ENCODE assay signal across 1 cellular context in the genomic region with DNA sequence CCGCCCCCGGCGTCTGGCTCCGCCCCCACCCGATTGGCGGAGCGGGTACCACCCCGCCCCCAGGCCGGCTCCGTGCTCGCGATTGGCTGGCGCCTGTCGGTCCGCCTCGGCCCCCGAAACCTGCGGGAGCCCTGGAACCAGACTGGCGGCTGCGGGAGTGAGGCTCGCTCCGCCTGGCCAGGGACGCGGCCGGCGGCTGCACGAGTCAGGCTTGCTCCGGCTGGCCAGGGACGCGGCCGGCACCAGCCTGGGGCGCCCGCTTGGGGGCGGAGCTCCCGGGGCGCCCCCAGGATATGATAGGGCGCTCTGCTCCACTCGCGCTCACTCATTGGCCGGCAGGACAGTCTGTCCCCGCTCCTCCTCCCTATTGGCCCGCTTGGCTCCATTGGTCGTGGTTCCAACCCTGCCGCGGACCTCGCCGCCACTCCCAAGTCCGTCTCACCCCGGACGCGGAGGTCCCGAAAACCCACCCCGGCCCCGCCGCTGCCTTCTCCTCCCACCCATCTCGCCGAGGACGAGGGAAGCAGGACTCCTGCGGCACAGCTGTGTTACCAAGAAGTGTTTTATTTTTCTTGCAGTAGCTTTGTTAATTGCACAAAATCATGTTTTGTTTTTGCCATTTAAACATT.
TF ChIP-seq lines count a peak whose summit lies in the region.

No MANE protein-coding gene starts in this region.

TF ChIP-seq in HEK293, 187 proteins besides CTCF, POLR2A, EP300 and RAD21 (continued from another document and continues in another):
- TF ChIP-seq ZBTB17 (tag by site-specific recombination; IDR thresholded peaks at IDR 0.05): no peak
- TF ChIP-seq ZNF776 (tag by site-specific recombination; IDR thresholded peaks at IDR 0.05; ENCODE audit: borderline replicate concordance): no peak
- TF ChIP-seq, protein P1, sequence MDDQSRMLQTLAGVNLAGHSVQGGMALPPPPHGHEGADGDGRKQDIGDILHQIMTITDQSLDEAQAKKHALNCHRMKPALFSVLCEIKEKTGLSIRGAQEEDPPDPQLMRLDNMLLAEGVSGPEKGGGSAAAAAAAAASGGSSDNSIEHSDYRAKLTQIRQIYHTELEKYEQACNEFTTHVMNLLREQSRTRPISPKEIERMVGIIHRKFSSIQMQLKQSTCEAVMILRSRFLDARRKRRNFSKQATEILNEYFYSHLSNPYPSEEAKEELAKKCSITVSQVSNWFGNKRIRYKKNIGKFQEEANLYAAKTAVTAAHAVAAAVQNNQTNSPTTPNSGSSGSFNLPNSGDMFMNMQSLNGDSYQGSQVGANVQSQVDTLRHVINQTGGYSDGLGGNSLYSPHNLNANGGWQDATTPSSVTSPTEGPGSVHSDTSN (CRISPR knock-in tag; IDR thresholded peaks at IDR 0.05): 0 out of 2 replicates have a peak, but pooled peaks have one; percentile 11
- TF ChIP-seq, protein P2, sequence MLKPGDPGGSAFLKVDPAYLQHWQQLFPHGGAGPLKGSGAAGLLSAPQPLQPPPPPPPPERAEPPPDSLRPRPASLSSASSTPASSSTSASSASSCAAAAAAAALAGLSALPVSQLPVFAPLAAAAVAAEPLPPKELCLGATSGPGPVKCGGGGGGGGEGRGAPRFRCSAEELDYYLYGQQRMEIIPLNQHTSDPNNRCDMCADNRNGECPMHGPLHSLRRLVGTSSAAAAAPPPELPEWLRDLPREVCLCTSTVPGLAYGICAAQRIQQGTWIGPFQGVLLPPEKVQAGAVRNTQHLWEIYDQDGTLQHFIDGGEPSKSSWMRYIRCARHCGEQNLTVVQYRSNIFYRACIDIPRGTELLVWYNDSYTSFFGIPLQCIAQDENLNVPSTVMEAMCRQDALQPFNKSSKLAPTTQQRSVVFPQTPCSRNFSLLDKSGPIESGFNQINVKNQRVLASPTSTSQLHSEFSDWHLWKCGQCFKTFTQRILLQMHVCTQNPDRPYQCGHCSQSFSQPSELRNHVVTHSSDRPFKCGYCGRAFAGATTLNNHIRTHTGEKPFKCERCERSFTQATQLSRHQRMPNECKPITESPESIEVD (tag by site-specific recombination; IDR thresholded peaks at IDR 0.05): no peak
- TF ChIP-seq ZNF341 (tag by site-specific recombination; IDR thresholded peaks at IDR 0.05; ENCODE audit: low read depth): 0 out of 2 replicates have a peak, but pooled peaks have one; percentile 20
- TF ChIP-seq ZNF501 (tag by site-specific recombination; IDR thresholded peaks at IDR 0.05): no peak
- no peak for TF ChIP-seq HOXD13 (CRISPR knock-in tag; IDR thresholded peaks at IDR 0.05; ENCODE audit: borderline replicate concordance)
- no peak for TF ChIP-seq ZNF155 (tag by site-specific recombination; IDR thresholded peaks at IDR 0.05)
- no peak for TF ChIP-seq ZNF473 (tag by site-specific recombination; IDR thresholded peaks at IDR 0.05)
- no peak for TF ChIP-seq ZNF585B (tag by site-specific recombination; IDR thresholded peaks at IDR 0.05)
- TF ChIP-seq KLF8 (tag by site-specific recombination; IDR thresholded peaks at IDR 0.05): peak; percentile 28; the same call in 1 of the 2 replicates
- peak; percentile 100 for TF ChIP-seq ZBTB8A (tag by site-specific recombination; IDR thresholded peaks at IDR 0.05)
- no peak for TF ChIP-seq PRDM1 (tag by site-specific recombination; IDR thresholded peaks at IDR 0.05)
- no peak for TF ChIP-seq ZNF121 (tag by site-specific recombination; IDR thresholded peaks at IDR 0.05)
- no peak for TF ChIP-seq ZNF514 (tag by site-specific recombination; IDR thresholded peaks at IDR 0.05)
- TF ChIP-seq ZBTB48 (tag by site-specific recombination; IDR thresholded peaks at IDR 0.05): no peak
- no peak for TF ChIP-seq ZNF292 (tag by site-specific recombination; IDR thresholded peaks at IDR 0.05; ENCODE audit: borderline replicate concordance, low read depth)
- peak; percentile 99 for TF ChIP-seq ZBTB20 (tag by site-specific recombination; IDR thresholded peaks at IDR 0.05)
- TF ChIP-seq ZNF248 (tag by site-specific recombination; IDR thresholded peaks at IDR 0.05): no peak
- no peak for TF ChIP-seq IKZF3 (tag by site-specific recombination; IDR thresholded peaks at IDR 0.05)
- TF ChIP-seq, protein P3, sequence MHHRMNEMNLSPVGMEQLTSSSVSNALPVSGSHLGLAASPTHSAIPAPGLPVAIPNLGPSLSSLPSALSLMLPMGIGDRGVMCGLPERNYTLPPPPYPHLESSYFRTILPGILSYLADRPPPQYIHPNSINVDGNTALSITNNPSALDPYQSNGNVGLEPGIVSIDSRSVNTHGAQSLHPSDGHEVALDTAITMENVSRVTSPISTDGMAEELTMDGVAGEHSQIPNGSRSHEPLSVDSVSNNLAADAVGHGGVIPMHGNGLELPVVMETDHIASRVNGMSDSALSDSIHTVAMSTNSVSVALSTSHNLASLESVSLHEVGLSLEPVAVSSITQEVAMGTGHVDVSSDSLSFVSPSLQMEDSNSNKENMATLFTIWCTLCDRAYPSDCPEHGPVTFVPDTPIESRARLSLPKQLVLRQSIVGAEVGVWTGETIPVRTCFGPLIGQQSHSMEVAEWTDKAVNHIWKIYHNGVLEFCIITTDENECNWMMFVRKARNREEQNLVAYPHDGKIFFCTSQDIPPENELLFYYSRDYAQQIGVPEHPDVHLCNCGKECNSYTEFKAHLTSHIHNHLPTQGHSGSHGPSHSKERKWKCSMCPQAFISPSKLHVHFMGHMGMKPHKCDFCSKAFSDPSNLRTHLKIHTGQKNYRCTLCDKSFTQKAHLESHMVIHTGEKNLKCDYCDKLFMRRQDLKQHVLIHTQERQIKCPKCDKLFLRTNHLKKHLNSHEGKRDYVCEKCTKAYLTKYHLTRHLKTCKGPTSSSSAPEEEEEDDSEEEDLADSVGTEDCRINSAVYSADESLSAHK (tag by site-specific recombination; IDR thresholded peaks at IDR 0.05): no peak
- no peak for TF ChIP-seq MZF1 (tag by site-specific recombination; IDR thresholded peaks at IDR 0.05; ENCODE audit: borderline replicate concordance)
- no peak for TF ChIP-seq ZNF558 (tag by site-specific recombination; IDR thresholded peaks at IDR 0.05)
- no peak for TF ChIP-seq ZNF768 (tag by site-specific recombination; IDR thresholded peaks at IDR 0.05)
- TF ChIP-seq, protein P4, sequence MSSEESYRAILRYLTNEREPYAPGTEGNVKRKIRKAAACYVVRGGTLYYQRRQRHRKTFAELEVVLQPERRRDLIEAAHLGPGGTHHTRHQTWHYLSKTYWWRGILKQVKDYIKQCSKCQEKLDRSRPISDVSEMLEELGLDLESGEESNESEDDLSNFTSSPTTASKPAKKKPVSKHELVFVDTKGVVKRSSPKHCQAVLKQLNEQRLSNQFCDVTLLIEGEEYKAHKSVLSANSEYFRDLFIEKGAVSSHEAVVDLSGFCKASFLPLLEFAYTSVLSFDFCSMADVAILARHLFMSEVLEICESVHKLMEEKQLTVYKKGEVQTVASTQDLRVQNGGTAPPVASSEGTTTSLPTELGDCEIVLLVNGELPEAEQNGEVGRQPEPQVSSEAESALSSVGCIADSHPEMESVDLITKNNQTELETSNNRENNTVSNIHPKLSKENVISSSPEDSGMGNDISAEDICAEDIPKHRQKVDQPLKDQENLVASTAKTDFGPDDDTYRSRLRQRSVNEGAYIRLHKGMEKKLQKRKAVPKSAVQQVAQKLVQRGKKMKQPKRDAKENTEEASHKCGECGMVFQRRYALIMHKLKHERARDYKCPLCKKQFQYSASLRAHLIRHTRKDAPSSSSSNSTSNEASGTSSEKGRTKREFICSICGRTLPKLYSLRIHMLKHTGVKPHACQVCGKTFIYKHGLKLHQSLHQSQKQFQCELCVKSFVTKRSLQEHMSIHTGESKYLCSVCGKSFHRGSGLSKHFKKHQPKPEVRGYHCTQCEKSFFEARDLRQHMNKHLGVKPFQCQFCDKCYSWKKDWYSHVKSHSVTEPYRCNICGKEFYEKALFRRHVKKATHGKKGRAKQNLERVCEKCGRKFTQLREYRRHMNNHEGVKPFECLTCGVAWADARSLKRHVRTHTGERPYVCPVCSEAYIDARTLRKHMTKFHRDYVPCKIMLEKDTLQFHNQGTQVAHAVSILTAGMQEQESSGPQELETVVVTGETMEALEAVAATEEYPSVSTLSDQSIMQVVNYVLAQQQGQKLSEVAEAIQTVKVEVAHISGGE (tag by site-specific recombination; conservative IDR thresholded peaks at IDR 0.05; ENCODE audit: low read depth): 0 out of 2 replicates have a peak, but pooled peaks have one; percentile 10
- TF ChIP-seq KLF9 (tag by site-specific recombination; IDR thresholded peaks at IDR 0.05; ENCODE audit: low read depth): no peak
- no peak for TF ChIP-seq ZNF621 (tag by site-specific recombination; IDR thresholded peaks at IDR 0.05)
- TF ChIP-seq, protein P5, sequence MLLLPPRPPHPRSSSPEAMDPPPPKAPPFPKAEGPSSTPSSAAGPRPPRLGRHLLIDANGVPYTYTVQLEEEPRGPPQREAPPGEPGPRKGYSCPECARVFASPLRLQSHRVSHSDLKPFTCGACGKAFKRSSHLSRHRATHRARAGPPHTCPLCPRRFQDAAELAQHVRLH (tag by site-specific recombination; IDR thresholded peaks at IDR 0.05): no peak
- TF ChIP-seq HOXC10 (CRISPR knock-in tag; IDR thresholded peaks at IDR 0.05): 0 out of 2 replicates have a peak, but pooled peaks have one; percentile 25
- no peak for TF ChIP-seq ZBTB1 (tag by site-specific recombination; IDR thresholded peaks at IDR 0.05)
- TF ChIP-seq, protein P6, sequence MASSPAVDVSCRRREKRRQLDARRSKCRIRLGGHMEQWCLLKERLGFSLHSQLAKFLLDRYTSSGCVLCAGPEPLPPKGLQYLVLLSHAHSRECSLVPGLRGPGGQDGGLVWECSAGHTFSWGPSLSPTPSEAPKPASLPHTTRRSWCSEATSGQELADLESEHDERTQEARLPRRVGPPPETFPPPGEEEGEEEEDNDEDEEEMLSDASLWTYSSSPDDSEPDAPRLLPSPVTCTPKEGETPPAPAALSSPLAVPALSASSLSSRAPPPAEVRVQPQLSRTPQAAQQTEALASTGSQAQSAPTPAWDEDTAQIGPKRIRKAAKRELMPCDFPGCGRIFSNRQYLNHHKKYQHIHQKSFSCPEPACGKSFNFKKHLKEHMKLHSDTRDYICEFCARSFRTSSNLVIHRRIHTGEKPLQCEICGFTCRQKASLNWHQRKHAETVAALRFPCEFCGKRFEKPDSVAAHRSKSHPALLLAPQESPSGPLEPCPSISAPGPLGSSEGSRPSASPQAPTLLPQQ (tag by site-specific recombination; IDR thresholded peaks at IDR 0.05): no peak
- TF ChIP-seq GLIS2 (tag by site-specific recombination; IDR thresholded peaks at IDR 0.05): peak; percentile 53; the same call in 1 of the 2 replicates
- peak; percentile 72; the same call in 1 of the 2 replicates for TF ChIP-seq ZNF660 (tag by site-specific recombination; IDR thresholded peaks at IDR 0.05)
- TF ChIP-seq, protein P7, sequence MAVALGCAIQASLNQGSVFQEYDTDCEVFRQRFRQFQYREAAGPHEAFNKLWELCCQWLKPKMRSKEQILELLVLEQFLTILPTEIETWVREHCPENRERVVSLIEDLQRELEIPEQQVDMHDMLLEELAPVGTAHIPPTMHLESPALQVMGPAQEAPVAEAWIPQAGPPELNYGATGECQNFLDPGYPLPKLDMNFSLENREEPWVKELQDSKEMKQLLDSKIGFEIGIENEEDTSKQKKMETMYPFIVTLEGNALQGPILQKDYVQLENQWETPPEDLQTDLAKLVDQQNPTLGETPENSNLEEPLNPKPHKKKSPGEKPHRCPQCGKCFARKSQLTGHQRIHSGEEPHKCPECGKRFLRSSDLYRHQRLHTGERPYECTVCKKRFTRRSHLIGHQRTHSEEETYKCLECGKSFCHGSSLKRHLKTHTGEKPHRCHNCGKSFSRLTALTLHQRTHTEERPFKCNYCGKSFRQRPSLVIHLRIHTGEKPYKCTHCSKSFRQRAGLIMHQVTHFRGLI (tag by site-specific recombination; IDR thresholded peaks at IDR 0.05): no peak; the same call in 1 of the 2 replicates
- TF ChIP-seq, protein P8, sequence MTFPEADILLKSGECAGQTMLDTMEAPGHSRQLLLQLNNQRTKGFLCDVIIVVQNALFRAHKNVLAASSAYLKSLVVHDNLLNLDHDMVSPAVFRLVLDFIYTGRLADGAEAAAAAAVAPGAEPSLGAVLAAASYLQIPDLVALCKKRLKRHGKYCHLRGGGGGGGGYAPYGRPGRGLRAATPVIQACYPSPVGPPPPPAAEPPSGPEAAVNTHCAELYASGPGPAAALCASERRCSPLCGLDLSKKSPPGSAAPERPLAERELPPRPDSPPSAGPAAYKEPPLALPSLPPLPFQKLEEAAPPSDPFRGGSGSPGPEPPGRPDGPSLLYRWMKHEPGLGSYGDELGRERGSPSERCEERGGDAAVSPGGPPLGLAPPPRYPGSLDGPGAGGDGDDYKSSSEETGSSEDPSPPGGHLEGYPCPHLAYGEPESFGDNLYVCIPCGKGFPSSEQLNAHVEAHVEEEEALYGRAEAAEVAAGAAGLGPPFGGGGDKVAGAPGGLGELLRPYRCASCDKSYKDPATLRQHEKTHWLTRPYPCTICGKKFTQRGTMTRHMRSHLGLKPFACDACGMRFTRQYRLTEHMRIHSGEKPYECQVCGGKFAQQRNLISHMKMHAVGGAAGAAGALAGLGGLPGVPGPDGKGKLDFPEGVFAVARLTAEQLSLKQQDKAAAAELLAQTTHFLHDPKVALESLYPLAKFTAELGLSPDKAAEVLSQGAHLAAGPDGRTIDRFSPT (tag by site-specific recombination; IDR thresholded peaks at IDR 0.05): peak; percentile 49; the same call in 1 of the 2 replicates
- no peak for TF ChIP-seq ZNF654 (tag by site-specific recombination; IDR thresholded peaks at IDR 0.05; ENCODE audit: low read depth)
- no peak for TF ChIP-seq ZIC2 (tag by site-specific recombination; IDR thresholded peaks at IDR 0.05)
- no peak for TF ChIP-seq ZBTB21 (tag by site-specific recombination; IDR thresholded peaks at IDR 0.05)
- TF ChIP-seq ZNF239 (tag by site-specific recombination; IDR thresholded peaks at IDR 0.05): no peak
- TF ChIP-seq ZNF335 (tag by site-specific recombination; conservative IDR thresholded peaks at IDR 0.05): peak; percentile 58; the same call in 1 of the 2 replicates
- TF ChIP-seq ZNF2 (tag by site-specific recombination; IDR thresholded peaks at IDR 0.05): peak; percentile 92
- no peak for TF ChIP-seq ZNF76 (tag by site-specific recombination; IDR thresholded peaks at IDR 0.05; ENCODE audit: borderline replicate concordance, low read depth)
- TF ChIP-seq, protein P9, sequence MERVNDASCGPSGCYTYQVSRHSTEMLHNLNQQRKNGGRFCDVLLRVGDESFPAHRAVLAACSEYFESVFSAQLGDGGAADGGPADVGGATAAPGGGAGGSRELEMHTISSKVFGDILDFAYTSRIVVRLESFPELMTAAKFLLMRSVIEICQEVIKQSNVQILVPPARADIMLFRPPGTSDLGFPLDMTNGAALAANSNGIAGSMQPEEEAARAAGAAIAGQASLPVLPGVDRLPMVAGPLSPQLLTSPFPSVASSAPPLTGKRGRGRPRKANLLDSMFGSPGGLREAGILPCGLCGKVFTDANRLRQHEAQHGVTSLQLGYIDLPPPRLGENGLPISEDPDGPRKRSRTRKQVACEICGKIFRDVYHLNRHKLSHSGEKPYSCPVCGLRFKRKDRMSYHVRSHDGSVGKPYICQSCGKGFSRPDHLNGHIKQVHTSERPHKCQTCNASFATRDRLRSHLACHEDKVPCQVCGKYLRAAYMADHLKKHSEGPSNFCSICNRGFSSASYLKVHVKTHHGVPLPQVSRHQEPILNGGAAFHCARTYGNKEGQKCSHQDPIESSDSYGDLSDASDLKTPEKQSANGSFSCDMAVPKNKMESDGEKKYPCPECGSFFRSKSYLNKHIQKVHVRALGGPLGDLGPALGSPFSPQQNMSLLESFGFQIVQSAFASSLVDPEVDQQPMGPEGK (tag by site-specific recombination; IDR thresholded peaks at IDR 0.05): peak; percentile 86
- no peak for TF ChIP-seq ZNF785 (tag by site-specific recombination; IDR thresholded peaks at IDR 0.05)
- TF ChIP-seq SP3 (tag by site-specific recombination; IDR thresholded peaks at IDR 0.05): peak; percentile 48
- TF ChIP-seq GLIS1 (tag by site-specific recombination; IDR thresholded peaks at IDR 0.05): no peak
- peak; percentile 85 for TF ChIP-seq ZSCAN30 (tag by site-specific recombination; IDR thresholded peaks at IDR 0.05)
- no peak for TF ChIP-seq ZNF324 (tag by site-specific recombination; IDR thresholded peaks at IDR 0.05)
- peak; percentile 71; the same call in 1 of the 2 replicates for TF ChIP-seq ZNF600 (tag by site-specific recombination; IDR thresholded peaks at IDR 0.05)
